1 cellular context compared by ENCODE assay signal in genomic region chr18:35231052-35231451, GRCh38.
A peak's percentile ranks its signal among the peaks of the same experiment; 100 is the strongest.
TF ChIP-seq lines count a peak whose summit lies in the region.

No MANE protein-coding gene starts in this region.

TF ChIP-seq in GM12878, 131 proteins besides CTCF, POLR2A, EP300 and RAD21:
- TF ChIP-seq SKIL (IDR thresholded peaks at IDR 0.05; ENCODE audit: low read depth, poor library complexity, severe bottlenecking) (no peak), POU2F2 (IDR thresholded peaks at IDR 0.05; ENCODE audit: borderline replicate concordance, low read depth, low read length) (0 out of 3 replicates have a peak, but pooled peaks have one; percentile 23), RB1 (IDR thresholded peaks at IDR 0.05; ENCODE audit: borderline replicate concordance) (0 out of 2 replicates have a peak, but pooled peaks have one; percentile 27), CREM (IDR thresholded peaks at IDR 0.05; ENCODE audit: low read depth) (peak; percentile 21; the same call in 1 of the 2 replicates), SMC3 (IDR thresholded peaks at IDR 0.05; ENCODE audit: borderline replicate concordance, low read length) (peak; percentile 81), YY1 (IDR thresholded peaks at IDR 0.05; ENCODE audit: low read depth, low read length) (peak; percentile 46; the same call in 1 of the 2 replicates), SMARCA5 (IDR thresholded peaks at IDR 0.05) (peak; percentile 64; the same call in 1 of the 2 replicates)
- TF ChIP-seq, protein P1, sequence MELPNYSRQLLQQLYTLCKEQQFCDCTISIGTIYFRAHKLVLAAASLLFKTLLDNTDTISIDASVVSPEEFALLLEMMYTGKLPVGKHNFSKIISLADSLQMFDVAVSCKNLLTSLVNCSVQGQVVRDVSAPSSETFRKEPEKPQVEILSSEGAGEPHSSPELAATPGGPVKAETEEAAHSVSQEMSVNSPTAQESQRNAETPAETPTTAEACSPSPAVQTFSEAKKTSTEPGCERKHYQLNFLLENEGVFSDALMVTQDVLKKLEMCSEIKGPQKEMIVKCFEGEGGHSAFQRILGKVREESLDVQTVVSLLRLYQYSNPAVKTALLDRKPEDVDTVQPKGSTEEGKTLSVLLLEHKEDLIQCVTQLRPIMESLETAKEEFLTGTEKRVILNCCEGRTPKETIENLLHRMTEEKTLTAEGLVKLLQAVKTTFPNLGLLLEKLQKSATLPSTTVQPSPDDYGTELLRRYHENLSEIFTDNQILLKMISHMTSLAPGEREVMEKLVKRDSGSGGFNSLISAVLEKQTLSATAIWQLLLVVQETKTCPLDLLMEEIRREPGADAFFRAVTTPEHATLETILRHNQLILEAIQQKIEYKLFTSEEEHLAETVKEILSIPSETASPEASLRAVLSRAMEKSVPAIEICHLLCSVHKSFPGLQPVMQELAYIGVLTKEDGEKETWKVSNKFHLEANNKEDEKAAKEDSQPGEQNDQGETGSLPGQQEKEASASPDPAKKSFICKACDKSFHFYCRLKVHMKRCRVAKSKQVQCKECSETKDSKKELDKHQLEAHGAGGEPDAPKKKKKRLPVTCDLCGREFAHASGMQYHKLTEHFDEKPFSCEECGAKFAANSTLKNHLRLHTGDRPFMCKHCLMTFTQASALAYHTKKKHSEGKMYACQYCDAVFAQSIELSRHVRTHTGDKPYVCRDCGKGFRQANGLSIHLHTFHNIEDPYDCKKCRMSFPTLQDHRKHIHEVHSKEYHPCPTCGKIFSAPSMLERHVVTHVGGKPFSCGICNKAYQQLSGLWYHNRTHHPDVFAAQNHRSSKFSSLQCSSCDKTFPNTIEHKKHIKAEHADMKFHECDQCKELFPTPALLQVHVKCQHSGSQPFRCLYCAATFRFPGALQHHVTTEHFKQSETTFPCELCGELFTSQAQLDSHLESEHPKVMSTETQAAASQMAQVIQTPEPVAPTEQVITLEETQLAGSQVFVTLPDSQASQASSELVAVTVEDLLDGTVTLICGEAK (IDR thresholded peaks at IDR 0.05; ENCODE audit: borderline replicate concordance), result no peak
